ENCODE assay signal across 8 cellular contexts in genomic region chr3:179071161-179071568, GRCh38. TPM values are rescaled to one million over a fixed set of nuclear protein-coding genes. Genes with fewer than 3 reads are reported as not detected.
DNase-seq lines count a peak whose midpoint lies in the region; ATAC-seq, FAIRE-seq and TF ChIP-seq lines count a peak whose summit lies in the region.

No MANE protein-coding gene starts in this region.

- H2AFZ ChIP-seq in K562 (ENCODE audit: low read depth, low read length) = peak overlapping the region; percentile 95

- H3K36me3 ChIP-seq in K562 (ENCODE audit: control insufficient read depth, insufficient read depth, low read length) = peaks cover 13% of the 10 kb centered on the region; the same call in 2 of the 3 replicates

- intact Hi-C loops in K562 (cut with micrococcal nuclease) = loop anchor here (2.0 to 5.0 kb wide), 3 partner anchors 56 to 161 kb away; partner anchors contain the start of gene PIK3CA

- no peaks in the 10 kb centered on the region for H3K27me3 ChIP-seq in K562 (ENCODE audit: control insufficient read depth in 2 of 2, insufficient read depth in 2 of 2, low read length in 2 of 2)

- POLR2A ChIA-PET in K562 (lab: Yijun Ruan, JAX) = interaction anchor here (0.6 to 0.8 kb wide), 6 partner anchors 12 to 434 kb away, joined by 3 to 4 read pairs (median 3); no protein-coding TSS in a partner anchor

- H3K4me1 Mint-ChIP-seq in T-helper 1 cell treated with Interleukin-12 subunit alpha and Interleukin-12 subunit beta and Interleukin-4 antibody, amounts not matched to agents 30 μg/mL and 1 μg/mL, for 36 hours (ENCODE audit: low read depth) = peaks cover 31% of the 10 kb centered on the region

- no peak for TF ChIP-seq EP300 in K562 (IDR thresholded peaks at IDR 0.05; ENCODE audit: low read length)

- H3K27me3 Mint-ChIP-seq in T-helper 1 cell treated with Interleukin-12 subunit alpha and Interleukin-12 subunit beta and Interleukin-4 antibody, amounts not matched to agents 30 μg/mL and 1 μg/mL, for 36 hours (ENCODE audit: low read depth) = no peaks in the 10 kb centered on the region

- H3K9me1 ChIP-seq in K562 (ENCODE audit: control insufficient read depth, insufficient read depth, low read length) = no peaks in the 10 kb centered on the region

- DNase-seq in CD1c-positive myeloid dendritic cell (ENCODE audit: extremely low spot score) = peak; percentile 47
- DNase-seq in K562 (ENCODE audit: extremely low read depth in 1 of 4, low spot score in 3 of 4) = peak in 2 of 4 experiments; percentile 43 to 44
- peak; percentile 73 for DNase-seq in kidney tubule cell (ENCODE audit: low spot score)
- peak; percentile 70 for DNase-seq in stimulated activated CD4-positive, alpha-beta T cell treated with anti-CD3 and anti-CD28 coated beads, Interleukin-4, amount 100 ng/mL, for 1 hour
- DNase-seq in MV-4-11 (lab: John Stamatoyannopoulos, UW) = no peak

- BruUV-seq in K562 (replicated peaks; lab: Mats Ljungman, UMichigan) = no TSS peak

- in situ Hi-C loops in K562 (cut with MboI) = no loop called here

- no peak for TF ChIP-seq RAD21 in K562 (CRISPR knock-in tag; conservative IDR thresholded peaks at IDR 0.05 in 1 of 2, IDR thresholded peaks at IDR 0.05 in 1 of 2)

- TF ChIP-seq POLR2A in K562 (conservative IDR thresholded peaks at IDR 0.05) = no peak

- peaks cover 24% of the 10 kb centered on the region for H3K36me3 Mint-ChIP-seq in T-helper 1 cell treated with Interleukin-12 subunit alpha and Interleukin-12 subunit beta and Interleukin-4 antibody, amounts not matched to agents 30 μg/mL and 1 μg/mL, for 36 hours (ENCODE audit: low read depth)

- peak overlapping the region; percentile 98 for H3K4me2 ChIP-seq in K562 (ENCODE audit: insufficient read depth, low read length)

- no peak for FAIRE-seq in K562 (lab: Jason Lieb, UNC)

- ATAC-seq in GM19463 (IDR thresholded peaks at IDR 0.05; ENCODE audit: unreplicated experiment) = peak; percentile 41
- ATAC-seq in HG03558 (IDR thresholded peaks at IDR 0.05; ENCODE audit: extremely low read depth, unreplicated experiment) = peak; percentile 20
- ATAC-seq in K562 = peak; percentile 52

- CTCF ChIA-PET in K562 (lab: Yijun Ruan, JAX; ENCODE audit: low intra/inter-chr PET ratio) = interaction anchor here (0.6 kb wide), 1 partner anchor 290 kb away, joined by 3 read pairs; no protein-coding TSS in a partner anchor

- H3K27ac ChIP-seq in K562 (ENCODE audit: extremely low read depth, low read depth, low read length) = peak overlapping the region; percentile 46

- WGBS in K562 (ENCODE audit: insufficient coverage, low coverage, missing lambda C conversion rate) = 3% methylated on average over 21 of the region's 21 CpGs

- H3K27ac Mint-ChIP-seq in T-helper 1 cell treated with Interleukin-12 subunit alpha and Interleukin-12 subunit beta and Interleukin-4 antibody, amounts not matched to agents 30 μg/mL and 1 μg/mL, for 36 hours = peak overlapping the region; percentile 93

- no peaks in the 10 kb centered on the region for H4K20me1 ChIP-seq in K562 (replicated peaks; ENCODE audit: control insufficient read depth, insufficient read depth, low read length)

- no peaks in the 10 kb centered on the region for H3K9me3 ChIP-seq in K562 (replicated peaks; ENCODE audit: control insufficient read depth, insufficient read depth, low read depth, low read length)

- peak overlapping the region; percentile 98 for H3K4me3 Mint-ChIP-seq in T-helper 1 cell treated with Interleukin-12 subunit alpha and Interleukin-12 subunit beta and Interleukin-4 antibody, amounts not matched to agents 30 μg/mL and 1 μg/mL, for 36 hours

- H3K79me2 ChIP-seq in K562 (ENCODE audit: control insufficient read depth, insufficient read depth, low read length) = peaks cover 24% of the 10 kb centered on the region; the same call in 2 of the 3 replicates

- TF ChIP-seq CTCF in K562 (IDR thresholded peaks at IDR 0.05 in 2 of 3, conservative IDR thresholded peaks at IDR 0.05 in 1 of 3; ENCODE audit: insufficient read depth in 2 of 3, low read depth in 1 of 3, low read length in 3 of 3) = no peak

- H3K4me3 ChIP-seq in K562 = peak overlapping the region; percentile 66

- no peaks in the 10 kb centered on the region for H3K9me3 Mint-ChIP-seq in T-helper 1 cell treated with Interleukin-12 subunit alpha and Interleukin-12 subunit beta and Interleukin-4 antibody, amounts not matched to agents 30 μg/mL and 1 μg/mL, for 36 hours

- peak overlapping the region; percentile 53 to 94; a peak in 3 of 4 replicates for H3K9ac ChIP-seq in K562 (ENCODE audit: insufficient read depth in 1 of 2, low read depth in 2 of 2, low read length in 2 of 2)

- peaks cover 7 to 17% of the 10 kb centered on the region in 2 experiments; a peak in 4 of 5 replicates for H3K4me1 ChIP-seq in K562 (replicated peaks in 1 of 2; ENCODE audit: control insufficient read depth in 2 of 2, insufficient read depth in 2 of 2, low read length in 2 of 2)

TF ChIP-seq in K562, 482 proteins besides CTCF, POLR2A, EP300 and RAD21 (continues in another document):
- TF ChIP-seq CBX3 (IDR thresholded peaks at IDR 0.05; ENCODE audit: borderline replicate concordance in 1 of 2, low read length in 2 of 2) (0 out of 3 replicates have a peak, but pooled peaks of 1 of the 2 experiments have one; percentile 11), BCOR (IDR thresholded peaks at IDR 0.05) (peak; percentile 32; the same call in 1 of the 2 replicates), PHF8 (IDR thresholded peaks at IDR 0.05; ENCODE audit: borderline replicate concordance, low read length) (no peak), TSC22D4 (tag; IDR thresholded peaks at IDR 0.05) (no peak), ZNF778 (CRISPR knock-in tag; IDR thresholded peaks at IDR 0.05) (no peak), ZBTB17 (CRISPR knock-in tag; IDR thresholded peaks at IDR 0.05) (no peak), ZNF655 (CRISPR knock-in tag; IDR thresholded peaks at IDR 0.05) (no peak), SMARCC2 (IDR thresholded peaks at IDR 0.05; ENCODE audit: low read depth) (no peak), VEZF1 (CRISPR knock-in tag; IDR thresholded peaks at IDR 0.05) (0 out of 2 replicates have a peak, but pooled peaks have one; percentile 1), HDAC3 (IDR thresholded peaks at IDR 0.05; ENCODE audit: borderline replicate concordance, partially characterized antibody) (no peak), RHOXF2B (CRISPR knock-in tag; conservative IDR thresholded peaks at IDR 0.05) (no peak), COPS2 (conservative IDR thresholded peaks at IDR 0.05) (no peak), CC2D1A (IDR thresholded peaks at IDR 0.05) (no peak), PHF21A (IDR thresholded peaks at IDR 0.05; ENCODE audit: borderline replicate concordance, low read depth) (0 out of 2 replicates have a peak, but pooled peaks have one; percentile 79), ASH1L (IDR thresholded peaks at IDR 0.05; ENCODE audit: borderline replicate concordance, low read depth, partially characterized antibody) (no peak), ZEB2 (IDR thresholded peaks at IDR 0.05) (0 out of 2 replicates have a peak, but pooled peaks have one; percentile 43), SIN3A (IDR thresholded peaks at IDR 0.05; ENCODE audit: borderline replicate concordance in 2 of 2, control insufficient read depth in 1 of 2, low read depth in 2 of 2, low read length in 2 of 2) (peak in 1 of 2 experiments; percentile 34; a peak in 1 of 4 replicates)

RNA-seq across cellular contexts. Expression of gene ZMAT3, which starts 0.4 kb away (rescaled TPM):
- 4.6 and 8.5 TPM in 2 replicates for total RNA-seq in K562 (2011; cell fraction: chromatin; rRNA removed; ENCODE audit: low replicate concordance)
- total RNA-seq in K562 (2011; cell fraction: nucleolus; rRNA removed) = 5.2 and 5.5 TPM in 2 replicates
- 4.4 and 8.9 TPM in 2 replicates for total RNA-seq in K562 (2011; cell fraction: nucleoplasm; rRNA removed)
- total RNA-seq in K562 (2014; rRNA removed) = 1.3 and 1.6 TPM in 2 replicates
- 4.1 and 4.3 TPM in 2 replicates for total RNA-seq in K562 (2014; rRNA removed; fragmentation: Illumina TruSeq; extraction: Trizol)
- 4.0 and 4.3 TPM in 2 replicates for total RNA-seq in K562 (2015; rRNA removed; fragmentation: Illumina TruSeq; extraction: Trizol)
- total RNA-seq in K562 (2021) = 5.1 and 6.5 TPM in 2 replicates
- 4.5 and 4.8 TPM in 2 replicates for polyA plus RNA-seq in K562 (2011; rRNA removed)
- polyA plus RNA-seq in K562 (2011; cell fraction: cytosol; rRNA removed) = 2.3 and 2.8 TPM in 2 replicates
- 1.8 and 3.4 TPM in 2 replicates for polyA plus RNA-seq in K562 (2011; cell fraction: nucleus; rRNA removed)
- 3.5 and 4.5 TPM in 2 replicates for polyA plus RNA-seq in K562 (2012)
- polyA plus RNA-seq in K562 (2014; fragmentation: Illumina TruSeq; extraction: Trizol) = 3.6 and 3.9 TPM in 2 replicates
- 1 to 10 TPM in 1 of 2 experiments, under 1 TPM in 1; 0.87 to 1.2 TPM for polyA plus RNA-seq in K562 (2014; fragmentation: Nextera tagmentation; extraction: Ambion mirVana)
- 1.8 and 2.6 TPM in 2 replicates for polyA plus RNA-seq in K562 (2014; rRNA removed)
- polyA minus RNA-seq in K562 (2011; rRNA and poly(A)+ RNA removed) = 11.3 and 12.6 TPM in 2 replicates
- polyA minus RNA-seq in K562 (2011; cell fraction: cytosol; rRNA and poly(A)+ RNA removed) = 7.2 and 9.5 TPM in 2 replicates
- polyA minus RNA-seq in K562 (2011; cell fraction: nucleus; rRNA and poly(A)+ RNA removed) = 3.5 and 4.1 TPM in 2 replicates
